In the genomic region with DNA sequence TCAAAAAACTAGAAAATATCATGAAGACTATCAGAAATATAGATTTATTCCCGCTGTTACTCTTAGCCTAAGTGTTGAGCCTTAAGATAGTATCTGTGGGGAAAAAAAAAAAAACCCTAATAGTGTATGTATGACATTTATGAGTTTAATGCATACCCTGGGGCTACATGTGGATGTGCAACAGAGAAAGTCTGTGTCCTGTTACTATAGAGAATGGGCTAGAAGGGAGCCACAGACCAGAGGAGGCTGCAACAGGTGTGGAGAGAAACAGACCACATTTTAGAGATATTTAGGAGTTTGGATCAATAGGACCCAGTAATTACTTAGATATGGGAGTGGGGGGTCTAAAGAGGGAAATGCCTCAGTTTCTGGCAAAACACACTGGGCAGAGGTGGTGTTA, we compare ENCODE assay signal across 1 cellular context.
TF ChIP-seq lines count a peak whose summit lies in the region.

No MANE protein-coding gene starts in this region.

TF ChIP-seq in H1, 55 proteins besides CTCF, POLR2A, EP300 and RAD21:
- TF ChIP-seq ASH2L (IDR thresholded peaks at IDR 0.05; ENCODE audit: low read length) (no peak), SRF (IDR thresholded peaks at IDR 0.05; ENCODE audit: low read depth, low read length) (no peak), TBP (IDR thresholded peaks at IDR 0.05; ENCODE audit: low read depth, low read length) (no peak), CREB1 (IDR thresholded peaks at IDR 0.05) (no peak), TAF1 (IDR thresholded peaks at IDR 0.05; ENCODE audit: low read depth, low read length) (no peak), FOSL1 (IDR thresholded peaks at IDR 0.05; ENCODE audit: insufficient read depth, low read depth, low read length) (no peak), NANOG (IDR thresholded peaks at IDR 0.05; ENCODE audit: insufficient read depth, low read depth, low read length, poor library complexity, severe bottlenecking) (no peak), TEAD4 (IDR thresholded peaks at IDR 0.05; ENCODE audit: low read depth, low read length) (no peak), SIX5 (IDR thresholded peaks at IDR 0.05; ENCODE audit: low read depth, low read length) (no peak), POU5F1 (IDR thresholded peaks at IDR 0.05; ENCODE audit: low read depth, low read length) (no peak), CHD1 (IDR thresholded peaks at IDR 0.05; ENCODE audit: low read depth, low read length) (no peak), JUN (IDR thresholded peaks at IDR 0.05; ENCODE audit: low read depth, low read length) (no peak), NRF1 (IDR thresholded peaks at IDR 0.05; ENCODE audit: low read depth, low read length) (no peak)
- TF ChIP-seq, protein P1, sequence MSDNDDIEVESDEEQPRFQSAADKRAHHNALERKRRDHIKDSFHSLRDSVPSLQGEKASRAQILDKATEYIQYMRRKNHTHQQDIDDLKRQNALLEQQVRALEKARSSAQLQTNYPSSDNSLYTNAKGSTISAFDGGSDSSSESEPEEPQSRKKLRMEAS (IDR thresholded peaks at IDR 0.05), result no peak
- TF ChIP-seq, protein P2, sequence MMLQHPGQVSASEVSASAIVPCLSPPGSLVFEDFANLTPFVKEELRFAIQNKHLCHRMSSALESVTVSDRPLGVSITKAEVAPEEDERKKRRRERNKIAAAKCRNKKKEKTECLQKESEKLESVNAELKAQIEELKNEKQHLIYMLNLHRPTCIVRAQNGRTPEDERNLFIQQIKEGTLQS (IDR thresholded peaks at IDR 0.05; ENCODE audit: insufficient read depth, low read depth, low read length), result no peak
- TF ChIP-seq, protein P3, sequence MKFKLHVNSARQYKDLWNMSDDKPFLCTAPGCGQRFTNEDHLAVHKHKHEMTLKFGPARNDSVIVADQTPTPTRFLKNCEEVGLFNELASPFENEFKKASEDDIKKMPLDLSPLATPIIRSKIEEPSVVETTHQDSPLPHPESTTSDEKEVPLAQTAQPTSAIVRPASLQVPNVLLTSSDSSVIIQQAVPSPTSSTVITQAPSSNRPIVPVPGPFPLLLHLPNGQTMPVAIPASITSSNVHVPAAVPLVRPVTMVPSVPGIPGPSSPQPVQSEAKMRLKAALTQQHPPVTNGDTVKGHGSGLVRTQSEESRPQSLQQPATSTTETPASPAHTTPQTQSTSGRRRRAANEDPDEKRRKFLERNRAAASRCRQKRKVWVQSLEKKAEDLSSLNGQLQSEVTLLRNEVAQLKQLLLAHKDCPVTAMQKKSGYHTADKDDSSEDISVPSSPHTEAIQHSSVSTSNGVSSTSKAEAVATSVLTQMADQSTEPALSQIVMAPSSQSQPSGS (IDR thresholded peaks at IDR 0.05; ENCODE audit: low read length), result no peak
